ENCODE assay signal across 25 cellular contexts in the genomic region with DNA sequence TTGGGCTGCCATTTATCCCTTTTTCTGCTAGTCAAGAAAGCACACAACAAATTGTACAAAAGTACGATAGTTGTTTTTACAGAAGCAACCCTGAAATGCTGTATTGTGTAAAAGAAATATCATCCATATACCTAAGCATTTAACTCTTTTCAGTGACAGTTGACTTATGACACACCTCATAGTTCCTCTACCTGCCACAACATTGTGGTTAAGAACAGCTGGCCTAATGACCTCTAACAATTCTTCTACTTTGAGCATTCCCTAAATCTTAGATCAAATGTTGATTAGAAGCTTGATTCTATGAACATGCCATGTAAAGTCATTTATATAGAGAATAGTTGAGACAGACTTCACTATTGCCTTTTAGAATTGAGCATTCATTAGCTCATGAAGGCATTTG.
"Had no signal": no experiment of that assay in that cellular context is flagged by ENCODE, and none has a peak within 500 bp of the region (broad histone marks: within the 10 kb centered on the region; RNA-seq: fewer than 3 reads in every experiment).

No MANE protein-coding gene starts in this region.

- H3K27ac ChIP-seq: SJSA1, SK-N-MC had no signal

- H3K4me3 ChIP-seq: SJSA1, SK-N-MC had no signal

- H3K36me3 ChIP-seq: SJSA1 had no signal

- H3K27me3 ChIP-seq: SJSA1 had no signal

- DNase-seq: IMR-90; Kasumi-1; KG1; MM.1S; NCI-H1092 treated with DMSO at 0.1 percent for 48 hours; NCI-H1436; NCI-H187; NCI-H2029; NCI-H2081 treated with DMSO at 0.1 percent for 48 hours; NCI-H2171; NCI-H226; NCI-H446; NCI-H510A; NCI-H524 treated with DMSO at 0.1 percent for 48 hours; NCI-H69; NCI-H774; NK-92 treated with Interleukin-12 subunit alpha and Interleukin-12 subunit beta, amount 100 ng/mL, for 24 hours; Right ventricle myocardium superior; RPMI8226; SIG-M5; SW 1271; T-cell had no signal

- H3K27ac Mint-ChIP-seq: T-cell had no signal

- H3K4me1 Mint-ChIP-seq: T-cell had no signal

- ATAC-seq: HepG2, T-cell had no signal

- H3K9me3 Mint-ChIP-seq: T-cell had no signal

- H3K4me1 ChIP-seq: SJSA1 had no signal

- H3K9me3 ChIP-seq: SJSA1 had no signal

- H3K27me3 Mint-ChIP-seq: T-cell had no signal

- H3K36me3 Mint-ChIP-seq: T-cell had no signal

- H3K4me3 Mint-ChIP-seq: T-cell had no signal
